In genomic region chr2:96759548-96759947, GRCh38 we compare ENCODE assay signal across 1 cellular context.
TF ChIP-seq lines count a peak whose summit lies in the region.

No MANE protein-coding gene starts in this region.

TF ChIP-seq in HCT116, 20 proteins besides CTCF, POLR2A, EP300 and RAD21 (continued from another document):
- no peak for TF ChIP-seq ZBTB33 (IDR thresholded peaks at IDR 0.05; ENCODE audit: extremely low read depth, insufficient replicate concordance, low read length)
- TF ChIP-seq ELF1 (IDR thresholded peaks at IDR 0.05; ENCODE audit: borderline replicate concordance, low read depth) = no peak
- no peak for TF ChIP-seq ZNF274 (IDR thresholded peaks at IDR 0.05; ENCODE audit: low read depth, low read length)
- no peak for TF ChIP-seq JUND (IDR thresholded peaks at IDR 0.05)
